ENCODE assay signal across 26 cellular contexts in the genomic region with DNA sequence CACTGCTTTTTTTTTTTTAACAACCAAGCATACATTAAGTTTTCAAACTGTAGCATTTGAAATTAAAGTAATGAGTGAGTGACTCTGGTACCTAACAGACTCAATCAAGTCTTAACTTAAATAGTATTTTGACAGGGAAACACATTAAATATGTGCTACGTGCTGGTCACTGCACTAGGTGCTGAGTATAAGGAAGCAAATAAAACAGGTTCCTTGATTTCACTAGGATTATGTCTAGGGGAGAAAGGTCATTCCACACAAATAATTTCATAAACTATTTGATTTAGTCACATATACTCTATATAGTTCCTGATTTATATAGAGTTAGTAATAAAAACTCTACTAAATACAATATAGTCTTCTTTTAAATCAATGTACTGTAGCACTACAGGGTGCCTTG.
"Had no signal": no experiment of that assay in that cellular context is flagged by ENCODE, and none has a peak within 500 bp of the region (broad histone marks: within the 10 kb centered on the region; RNA-seq: fewer than 3 reads in every experiment).

No MANE protein-coding gene starts in this region.

- H3K9me3 Mint-ChIP-seq: dendritic cell treated with granulocyte-macrophage colony-stimulating factor and Interleukin-4, amounts not matched to agents 40 ng/mL and 50 ng/mL, for 4 days; effector memory CD8-positive, alpha-beta T cell; endodermal cell; immature natural killer cell; mesothelial cell of epicardium had no signal

- DNase-seq: cortex of kidney; effector CD8-positive, alpha-beta T cell; effector memory CD8-positive, alpha-beta T cell; endodermal cell; erythroblast; foreskin keratinocyte; heart left ventricle; hypothalamus; immature natural killer cell; islet precursor cell; kidney; kidney glomerular epithelial cell; left lung; left ventricle myocardium superior; lower lobe of right lung; mesenchymal stem cell; naive B cell had no signal

- H3K4me3 Mint-ChIP-seq: dendritic cell treated with granulocyte-macrophage colony-stimulating factor and Interleukin-4, amounts not matched to agents 40 ng/mL and 50 ng/mL, for 4 days; effector memory CD8-positive, alpha-beta T cell; endodermal cell; immature natural killer cell; mesothelial cell of epicardium; naive B cell had no signal

- H3K36me3 ChIP-seq: esophagus muscularis mucosa, gastroesophageal sphincter, heart left ventricle, left lung, lower lobe of right lung had no signal

- H3K27me3 ChIP-seq: esophagus muscularis mucosa, foreskin keratinocyte, gastroesophageal sphincter, heart left ventricle, hepatocyte, left lung had no signal

- H3K4me3 ChIP-seq: esophagus muscularis mucosa, gastroesophageal sphincter, heart left ventricle, hepatocyte, left lung, lower lobe of right lung had no signal

- ATAC-seq: effector memory CD8-positive, alpha-beta T cell; foreskin keratinocyte; gastroesophageal sphincter; heart left ventricle; left lung; left ventricle myocardium superior; lower lobe of right lung had no signal

- H3K27me3 Mint-ChIP-seq: dendritic cell treated with granulocyte-macrophage colony-stimulating factor and Interleukin-4, amounts not matched to agents 40 ng/mL and 50 ng/mL, for 4 days; effector memory CD8-positive, alpha-beta T cell; naive B cell had no signal

- H3K4me1 ChIP-seq: esophagus muscularis mucosa, foreskin keratinocyte, heart left ventricle, left lung, lower lobe of right lung had no signal

- FAIRE-seq: colon, endometrium, frontal cortex, kidney had no signal

- H3K27ac ChIP-seq: epithelial cell of prostate, esophagus muscularis mucosa, foreskin keratinocyte, gastroesophageal sphincter, heart left ventricle, hepatocyte, left lung, lower lobe of right lung had no signal

- H3K9me3 ChIP-seq: esophagus muscularis mucosa, gastroesophageal sphincter, heart left ventricle, left lung, lower lobe of right lung had no signal

- H3K27ac Mint-ChIP-seq: dendritic cell treated with granulocyte-macrophage colony-stimulating factor and Interleukin-4, amounts not matched to agents 40 ng/mL and 50 ng/mL, for 4 days; effector memory CD8-positive, alpha-beta T cell; endodermal cell; immature natural killer cell; mesothelial cell of epicardium; naive B cell had no signal

- H3K4me1 Mint-ChIP-seq: endodermal cell had no signal
